Comparison of ENCODE assay signal across 13 cellular contexts in the genomic region with DNA sequence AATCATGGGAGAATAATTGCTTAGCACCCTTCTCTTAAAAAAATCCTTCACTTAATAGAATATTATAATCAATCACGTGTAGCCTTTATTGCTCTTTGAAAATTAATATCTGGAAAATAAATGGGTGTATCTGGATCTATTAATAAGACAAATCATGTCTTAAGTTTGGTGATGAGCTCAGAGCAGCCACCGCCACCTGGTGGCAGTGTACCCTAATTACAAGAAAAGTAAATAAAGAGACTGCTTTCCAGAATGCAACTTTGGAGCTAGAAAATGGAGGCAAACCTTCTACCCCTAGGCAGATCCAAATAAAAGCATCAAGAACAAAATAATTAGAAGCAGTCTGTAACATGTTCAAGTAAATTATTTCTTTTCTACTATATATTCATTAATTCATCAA. TPM values are rescaled to one million over a fixed set of nuclear protein-coding genes. Genes with fewer than 3 reads are reported as not detected.
A peak's percentile ranks its signal among the peaks of the same experiment; 100 is the strongest.
DNase-seq lines count a peak whose midpoint lies in the region; ATAC-seq, FAIRE-seq and TF ChIP-seq lines count a peak whose summit lies in the region.
"Had no signal": no experiment of that assay in that cellular context is flagged by ENCODE, and none has a peak within 500 bp of the region (broad histone marks: within the 10 kb centered on the region; RNA-seq: fewer than 3 reads in every experiment).

No MANE protein-coding gene starts in this region.

- H3K27me3 ChIP-seq in H1 (replicated peaks in 1 of 4; ENCODE audit: control insufficient read depth in 3 of 4, extremely low read depth in 1 of 4, insufficient read depth in 3 of 4, low read length in 3 of 4): no peaks in the 10 kb centered on the region
- H3K27me3 ChIP-seq: uterus had no signal

- no peak overlapping the region for H2AFZ ChIP-seq in H1 (ENCODE audit: low read length)

- no peaks in the 10 kb centered on the region for H3K4me1 ChIP-seq in H1 (replicated peaks in 1 of 4; ENCODE audit: control insufficient read depth in 3 of 4, insufficient read depth in 4 of 4, low read length in 3 of 4)
- H3K4me1 ChIP-seq: uterus had no signal

- CTCF ChIA-PET in H1 (lab: Charles Lee; ENCODE audit: partially characterized antibody): interaction anchor here (0.6 to 7.1 kb wide), 34 partner anchors 9 to 1517 kb away, joined by 3 to 84 read pairs (median 4); partner anchors contain the start of gene EPHB1

- no peak for ATAC-seq in HG03571 (IDR thresholded peaks at IDR 0.05; ENCODE audit: unreplicated experiment)

- H3K9me3 Mint-ChIP-seq in osteocyte (ENCODE audit: unreplicated experiment): peaks cover 6% of the 10 kb centered on the region

- no peak overlapping the region for H2BK12ac ChIP-seq in H1 (ENCODE audit: low read depth, low read length)

- no peaks in the 10 kb centered on the region for H3K4me1 Mint-ChIP-seq in osteocyte (ENCODE audit: unreplicated experiment)

- peak; percentile 49 to 64 for TF ChIP-seq RAD21 in H1 (IDR thresholded peaks at IDR 0.05 in 1 of 2, conservative IDR thresholded peaks at IDR 0.05 in 1 of 2; ENCODE audit: low read depth in 2 of 2, low read length in 2 of 2)

- no peaks in the 10 kb centered on the region; the same call in 1 of the 2 replicates for H3K79me1 ChIP-seq in H1 (ENCODE audit: low read depth, low read length)

- H2AK5ac ChIP-seq in H1 (ENCODE audit: low read depth, low read length): no peak overlapping the region

- no peak overlapping the region for H2BK15ac ChIP-seq in H1 (ENCODE audit: low read length)

- H2BK5ac ChIP-seq in H1 (ENCODE audit: low read depth, low read length): no peak overlapping the region

- no peak overlapping the region for H2BK120ac ChIP-seq in H1 (replicated peaks; ENCODE audit: low read depth, low read length)

- DNase-seq in ELF-1 (ENCODE audit: low read depth, low spot score) (peak; percentile 28), LNCaP clone FGC (ENCODE audit: low read depth) (no peak), H1 (ENCODE audit: low read depth in 1 of 2, low spot score in 2 of 2) (no peak), osteocyte (ENCODE audit: extremely low spot score, unreplicated experiment) (no peak), midbrain (lab: John Stamatoyannopoulos, UW) (no peak), RPMI8226 (no peak)
- DNase-seq: activated CD8-positive, alpha-beta memory T cell treated with anti-CD3 and anti-CD28 coated beads, Interleukin-2, amount 50 U/mL, for 4 hours; amygdala; DMS79 treated with DMSO at 0.1 percent for 48 hours; NCI-H774; uterus had no signal

- no peak overlapping the region for H3K27ac ChIP-seq in H1 (ENCODE audit: low read depth, low read length)
- H3K27ac ChIP-seq: uterus had no signal

- peaks cover 1% of the 10 kb centered on the region for H3K36me3 Mint-ChIP-seq in osteocyte (ENCODE audit: unreplicated experiment)

- no peak for TF ChIP-seq POLR2A in H1 (IDR thresholded peaks at IDR 0.05; ENCODE audit: control extremely low read depth in 1 of 2, low read depth in 2 of 2, low read length in 2 of 2)

- no peaks in the 10 kb centered on the region for H3K36me3 ChIP-seq in H1 (ENCODE audit: control insufficient read depth in 2 of 4, insufficient read depth in 4 of 4, low read length in 3 of 4)
- H3K36me3 ChIP-seq: uterus had no signal

- H4K8ac ChIP-seq in H1 (ENCODE audit: extremely low read depth, insufficient read depth, low read length): no peak overlapping the region

- no peak overlapping the region for H3K4me2 ChIP-seq in H1 (ENCODE audit: insufficient read depth in 1 of 2, low read depth in 2 of 2, low read length in 2 of 2)

- H3K14ac ChIP-seq in H1 (ENCODE audit: insufficient read length): no peak overlapping the region

- peaks cover 0 to 2% of the 10 kb centered on the region in 2 experiments for H4K20me1 ChIP-seq in H1 (replicated peaks in 1 of 2; ENCODE audit: control insufficient read depth in 1 of 2, insufficient read depth in 2 of 2, low read length in 2 of 2)

- no peak for TF ChIP-seq EP300 in H1 (IDR thresholded peaks at IDR 0.05; ENCODE audit: borderline replicate concordance in 1 of 2, low read depth in 2 of 2, low read length in 2 of 2)

- H3K4ac ChIP-seq in H1 (replicated peaks; ENCODE audit: insufficient read length, low read depth, low read length): no peak overlapping the region

- H3K4me3 ChIP-seq in LNCaP clone FGC (ENCODE audit: low read depth, low read length): no peak overlapping the region
- H3K4me3 ChIP-seq in H1 (ENCODE audit: extremely low read depth in 1 of 4, insufficient read depth in 2 of 4, low read depth in 3 of 4, low read length in 4 of 4): no peak overlapping the region
- H3K4me3 ChIP-seq: uterus had no signal

- TF ChIP-seq CTCF in LNCaP clone FGC (IDR thresholded peaks at IDR 0.05; ENCODE audit: control insufficient read depth, extremely low read depth, insufficient read depth) (peak; percentile 30), H1 (IDR thresholded peaks at IDR 0.05; ENCODE audit: control extremely low read depth in 1 of 3, insufficient read depth in 1 of 3, low read depth in 1 of 3, low read length in 3 of 3) (peak in 2 of 3 experiments; percentile 39 to 45; a peak in 2 of 4 replicates), osteocyte (IDR thresholded peaks at IDR 0.05) (peak; percentile 22)

- H3K18ac ChIP-seq in H1 (ENCODE audit: extremely low read depth, low read length): no peak overlapping the region

- no peak overlapping the region for H3K23ac ChIP-seq in H1 (ENCODE audit: insufficient read length)

- H3K56ac ChIP-seq in H1 (replicated peaks; ENCODE audit: insufficient read length, low read depth, low read length): no peak overlapping the region

- H3K79me2 ChIP-seq in H1 (ENCODE audit: control insufficient read depth in 1 of 2, insufficient read depth in 2 of 2, low read length in 2 of 2): no peaks in the 10 kb centered on the region

- no peak overlapping the region for H3K27ac Mint-ChIP-seq in osteocyte (ENCODE audit: unreplicated experiment)

- no peak overlapping the region for H3K9ac ChIP-seq in H1 (replicated peaks in 1 of 4; ENCODE audit: extremely low read depth in 1 of 4, low read depth in 3 of 4, low read length in 3 of 4)

- H3K4me3 Mint-ChIP-seq in osteocyte (ENCODE audit: unreplicated experiment): no peak overlapping the region

- no peaks in the 10 kb centered on the region for H3K23me2 ChIP-seq in H1 (ENCODE audit: low read depth, low read length)

- H4K91ac ChIP-seq in H1 (replicated peaks; ENCODE audit: insufficient read length, low read length): no peak overlapping the region

- POLR2A ChIA-PET in H1 (lab: Charles Lee; ENCODE audit: partially characterized antibody): interaction anchor here (1.2 kb wide), 1 partner anchor 60 kb away, joined by 3 read pairs; no protein-coding TSS in a partner anchor

- H4K5ac ChIP-seq in H1 (ENCODE audit: insufficient read length, low read depth, low read length): no peak overlapping the region

- no peaks in the 10 kb centered on the region for H3K27me3 Mint-ChIP-seq in osteocyte (ENCODE audit: unreplicated experiment)

- FAIRE-seq in H1 (lab: Jason Lieb, UNC): no peak
- FAIRE-seq: endometrium had no signal

- 47% methylated on average over 2 of the region's 2 CpGs; no CpG with 5 or more reads in 1 of the 2 experiments for WGBS in H1 (ENCODE audit: extremely low coverage in 1 of 2, insufficient coverage in 1 of 2, insufficient read length in 1 of 2, insufficient replicate concordance in 2 of 2, low coverage in 1 of 2, low lambda C conversion rate in 2 of 2, missing lambda C conversion rate in 1 of 2), 2 experiments

- no peak overlapping the region for H2BK20ac ChIP-seq in H1 (ENCODE audit: low read length)

- H3K9me3 ChIP-seq in H1 (ENCODE audit: insufficient read depth in 2 of 2, low read depth in 1 of 2, low read length in 1 of 2): peaks cover 0 to 2% of the 10 kb centered on the region in 2 experiments; a peak in 1 of 4 replicates

TF ChIP-seq in H1, 55 proteins besides CTCF, POLR2A, EP300 and RAD21:
- TF ChIP-seq NANOG (IDR thresholded peaks at IDR 0.05; ENCODE audit: insufficient read depth, low read depth, low read length, poor library complexity, severe bottlenecking) (no peak), BCL11A (IDR thresholded peaks at IDR 0.05; ENCODE audit: low read depth in 2 of 2, low read length in 2 of 2) (no peak), MAFK (IDR thresholded peaks at IDR 0.05; ENCODE audit: low read depth, low read length) (no peak), CHD2 (IDR thresholded peaks at IDR 0.05; ENCODE audit: low read length) (no peak), SAP30 (IDR thresholded peaks at IDR 0.05; ENCODE audit: insufficient read depth, insufficient replicate concordance, low read length) (no peak), EZH2 (IDR thresholded peaks at IDR 0.05; ENCODE audit: low read depth, low read length, severe bottlenecking) (no peak), RNF2 (IDR thresholded peaks at IDR 0.05; ENCODE audit: borderline replicate concordance, low read depth, low read length, missing control alignments, poor library complexity, severe bottlenecking) (no peak), TEAD4 (IDR thresholded peaks at IDR 0.05; ENCODE audit: low read depth, low read length) (no peak)

RNA-seq across cellular contexts. Expression of gene EPHB1, which starts 43.5 kb away (rescaled TPM):
- total RNA-seq in H1 (2021; fragmentation: NEBNext Ultra II Directional; extraction: Animal tissue kit (Norgen Biotek cat#: 25700)): 5.9 TPM in 2 replicates
- polyA plus RNA-seq in H1 (2011; rRNA removed): 3.5 and 5.4 TPM in 2 replicates
- 3.2 TPM for polyA plus RNA-seq in H1 (2011; cell fraction: cytosol; rRNA removed)
- 7.8 TPM for polyA plus RNA-seq in H1 (2011; cell fraction: nucleus; rRNA removed)
- 4.5 to 5.2 TPM (median 4.8 TPM) in 4 replicates for polyA plus RNA-seq in H1 (2012, experiment 1 of 2)
- polyA plus RNA-seq in H1 (2012, experiment 2 of 2): 1.6 TPM
- 6.0 TPM for polyA plus RNA-seq in H1 (2013, experiment 1 of 2)
- 6.3 TPM for polyA plus RNA-seq in H1 (2013, experiment 2 of 2)
- polyA minus RNA-seq in H1 (2011; rRNA and poly(A)+ RNA removed): 8.8 and 10.6 TPM in 2 replicates
- 6.4 TPM for polyA minus RNA-seq in H1 (2011; cell fraction: cytosol; rRNA and poly(A)+ RNA removed)
- 39.9 TPM for polyA minus RNA-seq in H1 (2011; cell fraction: nucleus; rRNA and poly(A)+ RNA removed)
- total RNA-seq in osteocyte: 0.75 and 1.1 TPM in 2 replicates
